17 cellular contexts compared by ENCODE assay signal in genomic region chr17:62822080-62822904, GRCh38. TPM values are rescaled to one million over a fixed set of nuclear protein-coding genes. Genes with fewer than 3 reads are reported as not detected.
A peak's percentile ranks its signal among the peaks of the same experiment; 100 is the strongest.
DNase-seq lines count a peak whose midpoint lies in the region; ATAC-seq and TF ChIP-seq lines count a peak whose summit lies in the region.
"Had no signal": no experiment of that assay in that cellular context is flagged by ENCODE, and none has a peak within 500 bp of the region (broad histone marks: within the 10 kb centered on the region; RNA-seq: fewer than 3 reads in every experiment).

No MANE protein-coding gene starts in this region.

- H3K4me3 ChIP-seq in PC-3 (ENCODE audit: low read length), result no peak overlapping the region
- H3K4me3 ChIP-seq in Karpas-422 (ENCODE audit: low read length), result no peak overlapping the region
- H3K4me3 ChIP-seq: MG63 had no signal

- no peak for TF ChIP-seq CTCF in HFFc6 (IDR thresholded peaks at IDR 0.05)
- TF ChIP-seq CTCF in PC-3 (conservative IDR thresholded peaks at IDR 0.05; ENCODE audit: low read depth, low read length), result no peak
- TF ChIP-seq CTCF in osteocyte (IDR thresholded peaks at IDR 0.05), result no peak

- BruUV-seq in PC-3 (replicated peaks; lab: Mats Ljungman, UMichigan), result no TSS peak

- POLR2A ChIA-PET in PC-3 (lab: Charles Lee; ENCODE audit: unreplicated experiment), result no interaction called here

- H3K9ac ChIP-seq in PC-3 (ENCODE audit: low read length) (no peak overlapping the region), Karpas-422 (ENCODE audit: low read length) (no peak overlapping the region)

- H2AFZ ChIP-seq in PC-3 (ENCODE audit: low read length) (no peak overlapping the region), Karpas-422 (ENCODE audit: low read length) (no peak overlapping the region)

- ATAC-seq in PC-3 (no peak), HG02885 (IDR thresholded peaks at IDR 0.05; ENCODE audit: poor library complexity, unreplicated experiment) (no peak), GM18867 (IDR thresholded peaks at IDR 0.05; ENCODE audit: unreplicated experiment) (no peak)

- no peaks in the 10 kb centered on the region for H4K20me1 ChIP-seq in PC-3 (ENCODE audit: low read length)
- no peaks in the 10 kb centered on the region for H4K20me1 ChIP-seq in Karpas-422 (ENCODE audit: insufficient read depth, low read depth, low read length)

- H3K79me2 ChIP-seq in PC-3 (ENCODE audit: low read length), result no peaks in the 10 kb centered on the region
- H3K79me2 ChIP-seq in Karpas-422 (ENCODE audit: low read length), result no peaks in the 10 kb centered on the region

- H3K9me3 ChIP-seq in PC-3 (ENCODE audit: low read length) (no peaks in the 10 kb centered on the region), Karpas-422 (ENCODE audit: low read length) (no peaks in the 10 kb centered on the region)
- H3K9me3 ChIP-seq: MG63 had no signal

- H3K4me2 ChIP-seq in PC-3 (ENCODE audit: low read length) (peak overlapping the region; percentile 17; the same call in 1 of the 2 replicates), Karpas-422 (ENCODE audit: low read depth, low read length, poor library complexity, severe bottlenecking) (no peak overlapping the region)

- peak overlapping the region; percentile 45 for H3K27ac ChIP-seq in PC-3 (ENCODE audit: low read length)
- H3K27ac ChIP-seq in epithelial cell of prostate, result peak overlapping the region; percentile 98
- no peak overlapping the region for H3K27ac ChIP-seq in Karpas-422 (ENCODE audit: low read length)
- H3K27ac ChIP-seq: C4-2B had no signal

- peaks cover 81% of the 10 kb centered on the region for H3K4me1 Mint-ChIP-seq in HFFc6 (ENCODE audit: low read depth)
- peaks cover 26% of the 10 kb centered on the region for H3K4me1 Mint-ChIP-seq in osteocyte (ENCODE audit: unreplicated experiment)

- H3K4me1 ChIP-seq in PC-3 (ENCODE audit: insufficient read depth, low read length) (peaks cover 51% of the 10 kb centered on the region), Karpas-422 (ENCODE audit: low read length) (no peaks in the 10 kb centered on the region)

- H3K36me3 ChIP-seq in PC-3 (ENCODE audit: low read depth, low read length), result no peaks in the 10 kb centered on the region
- no peaks in the 10 kb centered on the region for H3K36me3 ChIP-seq in Karpas-422 (ENCODE audit: insufficient read depth, low read length)
- H3K36me3 ChIP-seq: MG63 had no signal

- H3K36me3 Mint-ChIP-seq in HFFc6 (ENCODE audit: low read depth) (no peaks in the 10 kb centered on the region), osteocyte (ENCODE audit: unreplicated experiment) (no peaks in the 10 kb centered on the region)
- H3K36me3 Mint-ChIP-seq: type B pancreatic cell had no signal

- no peaks in the 10 kb centered on the region for H3K9me2 ChIP-seq in PC-3 (replicated peaks; ENCODE audit: low read length)
- H3K9me2 ChIP-seq in Karpas-422 (replicated peaks; ENCODE audit: insufficient read depth, low read length), result no peaks in the 10 kb centered on the region

- H3K4me3 Mint-ChIP-seq in HFFc6 (no peak overlapping the region), osteocyte (ENCODE audit: unreplicated experiment) (no peak overlapping the region)
- H3K4me3 Mint-ChIP-seq: type B pancreatic cell had no signal

- CTCF ChIA-PET in PC-3 (lab: Charles Lee), result interaction anchor here (0.7 kb wide), 1 partner anchor 260 kb away, joined by 4 read pairs; no protein-coding TSS in a partner anchor

- no peaks in the 10 kb centered on the region for H3K27me3 ChIP-seq in PC-3 (ENCODE audit: low read length)
- no peaks in the 10 kb centered on the region for H3K27me3 ChIP-seq in Karpas-422 (ENCODE audit: low read length)
- H3K27me3 ChIP-seq: MG63 had no signal

- H3K9me3 Mint-ChIP-seq in HFFc6 (no peaks in the 10 kb centered on the region), osteocyte (ENCODE audit: unreplicated experiment) (no peaks in the 10 kb centered on the region)

- H3F3A ChIP-seq in PC-3 (ENCODE audit: low read length, unreplicated experiment), result no peaks in the 10 kb centered on the region

- H3K27ac Mint-ChIP-seq in HFFc6 (peak overlapping the region; percentile 82), osteocyte (ENCODE audit: unreplicated experiment) (no peak overlapping the region)
- H3K27ac Mint-ChIP-seq: type B pancreatic cell had no signal

- intact Hi-C loops in PC-3 (cut with micrococcal nuclease), result no loop called here

- DNase-seq in HFFc6 (no peak), PC-3 (no peak), epithelial cell of prostate (ENCODE audit: low read depth, low spot score) (no peak), osteocyte (ENCODE audit: extremely low spot score, unreplicated experiment) (peak; percentile 10), Karpas-422 (no peak), SKM-1 treated with dmso at 0.1 percent for 144 hours (lab: John Stamatoyannopoulos, UW; ENCODE audit: unreplicated experiment) (no peak)
- DNase-seq: activated CD8-positive, alpha-beta memory T cell treated with anti-CD3 and anti-CD28 coated beads, Interleukin-2, amount 50 U/mL, for 48 hours; activated naive CD4-positive, alpha-beta T cell treated with anti-CD3 and anti-CD28 coated beads, Interleukin-2, amount 50 U/mL, for 16 hours; caudate nucleus; kidney; MG63; NCI-H2081; stimulated activated CD4-positive, alpha-beta T cell treated with anti-CD3 and anti-CD28 coated beads, Interleukin-2, amount 100 ng/mL, for 48 hours had no signal

- peaks cover 2% of the 10 kb centered on the region; the same call in 1 of the 2 replicates for H3K27me3 Mint-ChIP-seq in HFFc6 (ENCODE audit: insufficient read depth)
- H3K27me3 Mint-ChIP-seq in osteocyte (ENCODE audit: unreplicated experiment), result no peaks in the 10 kb centered on the region
- H3K27me3 Mint-ChIP-seq: type B pancreatic cell had no signal

RNA-seq across cellular contexts. Expression of gene MARCHF10, which starts 14.2 kb away (rescaled TPM):
- 1 to 10 TPM in 2 of 6 experiments, under 1 TPM in 4; 0.46 to 1.5 (median 0.89) TPM for total RNA-seq in HFFc6 (2021; fragmentation: NEBNext Ultra II Directional; extraction: Animal tissue kit (Norgen Biotek cat#: 25700))
- total RNA-seq in PC-3 (2014; rRNA removed), result not detected in 2 replicates
- total RNA-seq in osteocyte, result not detected in 2 replicates
- not detected in 2 replicates for total RNA-seq in Karpas-422 (2014; rRNA removed; shearing (Covaris generic); ENCODE audit: low replicate concordance)
